ENCODE assay signal across 24 cellular contexts in the genomic region with DNA sequence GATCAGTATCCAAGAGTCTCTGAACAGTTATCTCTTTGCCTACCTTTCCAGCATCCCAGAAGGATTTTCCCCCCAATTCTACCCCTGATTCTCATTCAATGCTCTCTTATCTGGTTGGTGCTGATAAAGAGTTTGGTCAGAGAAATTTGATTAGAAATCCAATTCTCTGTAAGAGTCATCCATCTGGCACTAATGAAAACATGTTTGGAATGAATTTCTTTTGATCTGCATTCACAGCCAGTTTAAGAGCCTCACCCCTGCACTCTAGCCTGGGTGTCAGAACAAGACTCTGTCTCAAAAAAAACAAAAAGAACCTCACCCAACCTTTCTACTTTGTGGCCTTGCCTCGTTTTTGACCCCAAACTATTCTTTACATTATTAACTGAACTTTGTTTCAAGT.
DNase-seq lines count a peak whose midpoint lies in the region; ATAC-seq, FAIRE-seq and TF ChIP-seq lines count a peak whose summit lies in the region.
"Had no signal": no experiment of that assay in that cellular context is flagged by ENCODE, and none has a peak within 500 bp of the region (broad histone marks: within the 10 kb centered on the region; RNA-seq: fewer than 3 reads in every experiment).

No MANE protein-coding gene starts in this region.

- POLR2A ChIA-PET in activated CD8-positive, alpha-beta T cell treated with anti-CD3 and anti-CD28 coated beads for 36 hours (lab: Charles Lee), result interaction anchor here (1.3 kb wide), 1 partner anchor 13 kb away, joined by 3 read pairs; no protein-coding TSS in a partner anchor
- POLR2A ChIA-PET in activated CD8-positive, alpha-beta T cell treated with anti-CD3 and anti-CD28 coated beads, Interleukin-2, amount 10 ng/mL, durations not matched to agents 7 days and 5 days (lab: Charles Lee), result no interaction called here

- no peaks in the 10 kb centered on the region for H3K79me2 ChIP-seq in astrocyte (ENCODE audit: insufficient read depth, low read length)

- H3K4me1 Mint-ChIP-seq in activated CD8-positive, alpha-beta T cell treated with anti-CD3 and anti-CD28 coated beads for 36 hours (ENCODE audit: low read depth), result peaks cover 11% of the 10 kb centered on the region
- peaks cover 26% of the 10 kb centered on the region for H3K4me1 Mint-ChIP-seq in activated CD8-positive, alpha-beta T cell treated with anti-CD3 and anti-CD28 coated beads, Interleukin-2, amount 10 ng/mL, durations not matched to agents 7 days and 5 days (ENCODE audit: low read depth)
- H3K4me1 Mint-ChIP-seq in astrocyte (ENCODE audit: low read depth, unreplicated experiment) (peaks cover 15% of the 10 kb centered on the region), memory B cell (no peaks in the 10 kb centered on the region)
- H3K4me1 Mint-ChIP-seq in activated T-helper 1 cell treated with anti-CD3 and anti-CD28 coated beads, Interleukin-12 subunit alpha, Interleukin-12 subunit beta, Interleukin-2, Interleukin-4 antibody, amounts not matched to agents 30 ng/mL and 10 ng/mL and 1 ng/mL, durations not matched to agents 14 hours and 24 hours and 36 hours (ENCODE audit: low read depth), result peaks cover 8% of the 10 kb centered on the region
- H3K4me1 Mint-ChIP-seq: B cell, IgD-negative memory B cell had no signal

- peaks cover 18% of the 10 kb centered on the region for H3K4me1 ChIP-seq in astrocyte (ENCODE audit: insufficient read depth, low read length)

- no peak for ATAC-seq in activated CD8-positive, alpha-beta T cell treated with anti-CD3 and anti-CD28 coated beads for 36 hours
- no peak for ATAC-seq in activated CD8-positive, alpha-beta T cell treated with anti-CD3 and anti-CD28 coated beads, Interleukin-2, amount 10 ng/mL, durations not matched to agents 7 days and 5 days
- ATAC-seq in memory B cell (ENCODE audit: low read depth) (no peak), GM19463 (IDR thresholded peaks at IDR 0.05; ENCODE audit: unreplicated experiment) (no peak), HG03196 (IDR thresholded peaks at IDR 0.05; ENCODE audit: unreplicated experiment) (no peak)

- no peaks in the 10 kb centered on the region for H3K9me3 ChIP-seq in astrocyte (ENCODE audit: insufficient read depth, low read depth, low read length)
- H3K9me3 ChIP-seq: MG63 had no signal

- no peak overlapping the region for H3K4me3 ChIP-seq in astrocyte (ENCODE audit: insufficient read depth, low read depth, low read length)
- H3K4me3 ChIP-seq: MG63 had no signal

- H3K27me3 Mint-ChIP-seq in activated CD8-positive, alpha-beta T cell treated with anti-CD3 and anti-CD28 coated beads for 36 hours, result no peaks in the 10 kb centered on the region
- no peaks in the 10 kb centered on the region for H3K27me3 Mint-ChIP-seq in activated CD8-positive, alpha-beta T cell treated with anti-CD3 and anti-CD28 coated beads, Interleukin-2, amount 10 ng/mL, durations not matched to agents 7 days and 5 days (ENCODE audit: low read depth)
- no peaks in the 10 kb centered on the region for H3K27me3 Mint-ChIP-seq in astrocyte (ENCODE audit: low read depth, unreplicated experiment)
- no peaks in the 10 kb centered on the region for H3K27me3 Mint-ChIP-seq in memory B cell
- H3K27me3 Mint-ChIP-seq in activated T-helper 1 cell treated with anti-CD3 and anti-CD28 coated beads, Interleukin-12 subunit alpha, Interleukin-12 subunit beta, Interleukin-2, Interleukin-4 antibody, amounts not matched to agents 30 ng/mL and 10 ng/mL and 1 ng/mL, durations not matched to agents 14 hours and 24 hours and 36 hours (ENCODE audit: insufficient read depth), result no peaks in the 10 kb centered on the region
- H3K27me3 Mint-ChIP-seq: B cell; CD8-positive, alpha-beta memory T cell; IgD-negative memory B cell had no signal

- H3K27ac Mint-ChIP-seq in activated CD8-positive, alpha-beta T cell treated with anti-CD3 and anti-CD28 coated beads for 36 hours, result peak overlapping the region; percentile 19
- H3K27ac Mint-ChIP-seq in activated CD8-positive, alpha-beta T cell treated with anti-CD3 and anti-CD28 coated beads, Interleukin-2, amount 10 ng/mL, durations not matched to agents 7 days and 5 days, result no peak overlapping the region
- H3K27ac Mint-ChIP-seq in astrocyte (ENCODE audit: unreplicated experiment) (no peak overlapping the region), memory B cell (peak overlapping the region; percentile 41)
- H3K27ac Mint-ChIP-seq in activated T-helper 1 cell treated with anti-CD3 and anti-CD28 coated beads, Interleukin-12 subunit alpha, Interleukin-12 subunit beta, Interleukin-2, Interleukin-4 antibody, amounts not matched to agents 30 ng/mL and 10 ng/mL and 1 ng/mL, durations not matched to agents 14 hours and 24 hours and 36 hours, result no peak overlapping the region
- H3K27ac Mint-ChIP-seq: B cell, IgD-negative memory B cell had no signal

- H4K20me1 ChIP-seq in astrocyte (ENCODE audit: insufficient read depth, low read length), result no peaks in the 10 kb centered on the region

- H3K4me2 ChIP-seq in astrocyte (ENCODE audit: low read length), result no peak overlapping the region

- FAIRE-seq in astrocyte (lab: Jason Lieb, UNC), result no peak
- FAIRE-seq: D721Med, HTR-8/SVneo had no signal

- no peak for TF ChIP-seq CTCF in activated CD8-positive, alpha-beta T cell treated with anti-CD3 and anti-CD28 coated beads for 36 hours (IDR thresholded peaks at IDR 0.05)
- TF ChIP-seq CTCF in astrocyte (IDR thresholded peaks at IDR 0.05; ENCODE audit: insufficient read depth, low read depth, low read length), result no peak

- H2AFZ ChIP-seq in astrocyte (ENCODE audit: low read depth, low read length), result no peak overlapping the region

- no peak overlapping the region for H3K9ac ChIP-seq in astrocyte (ENCODE audit: low read length)

- no peaks in the 10 kb centered on the region for H3K36me3 ChIP-seq in astrocyte (ENCODE audit: insufficient read depth, low read length)
- H3K36me3 ChIP-seq: MG63 had no signal

- no peak overlapping the region for H3K27ac ChIP-seq in astrocyte (ENCODE audit: low read depth, low read length)

- peaks cover 29% of the 10 kb centered on the region for H3K36me3 Mint-ChIP-seq in activated CD8-positive, alpha-beta T cell treated with anti-CD3 and anti-CD28 coated beads for 36 hours (ENCODE audit: low read depth)
- H3K36me3 Mint-ChIP-seq in activated CD8-positive, alpha-beta T cell treated with anti-CD3 and anti-CD28 coated beads, Interleukin-2, amount 10 ng/mL, durations not matched to agents 7 days and 5 days (ENCODE audit: low read depth), result peaks cover 29% of the 10 kb centered on the region
- peaks cover 31% of the 10 kb centered on the region for H3K36me3 Mint-ChIP-seq in astrocyte (ENCODE audit: low read depth, unreplicated experiment)
- H3K36me3 Mint-ChIP-seq in memory B cell, result peaks cover 25% of the 10 kb centered on the region
- H3K36me3 Mint-ChIP-seq in activated T-helper 1 cell treated with anti-CD3 and anti-CD28 coated beads, Interleukin-12 subunit alpha, Interleukin-12 subunit beta, Interleukin-2, Interleukin-4 antibody, amounts not matched to agents 30 ng/mL and 10 ng/mL and 1 ng/mL, durations not matched to agents 14 hours and 24 hours and 36 hours (ENCODE audit: low read depth), result peaks cover 22% of the 10 kb centered on the region

- intact Hi-C loops in activated CD8-positive, alpha-beta T cell treated with anti-CD3 and anti-CD28 coated beads for 36 hours (cut with micrococcal nuclease), result no loop called here
- intact Hi-C loops in activated T-helper 1 cell treated with anti-CD3 and anti-CD28 coated beads, Interleukin-12 subunit alpha, Interleukin-12 subunit beta, Interleukin-2, Interleukin-4 antibody, amounts not matched to agents 30 ng/mL and 10 ng/mL and 1 ng/mL, durations not matched to agents 14 hours and 24 hours and 36 hours (cut with micrococcal nuclease), result no loop called here

- H3K9me3 Mint-ChIP-seq in activated CD8-positive, alpha-beta T cell treated with anti-CD3 and anti-CD28 coated beads for 36 hours, result no peaks in the 10 kb centered on the region
- no peaks in the 10 kb centered on the region for H3K9me3 Mint-ChIP-seq in activated CD8-positive, alpha-beta T cell treated with anti-CD3 and anti-CD28 coated beads, Interleukin-2, amount 10 ng/mL, durations not matched to agents 7 days and 5 days (ENCODE audit: insufficient read depth)
- H3K9me3 Mint-ChIP-seq in astrocyte (ENCODE audit: unreplicated experiment) (no peaks in the 10 kb centered on the region), memory B cell (no peaks in the 10 kb centered on the region)
- H3K9me3 Mint-ChIP-seq in activated T-helper 1 cell treated with anti-CD3 and anti-CD28 coated beads, Interleukin-12 subunit alpha, Interleukin-12 subunit beta, Interleukin-2, Interleukin-4 antibody, amounts not matched to agents 30 ng/mL and 10 ng/mL and 1 ng/mL, durations not matched to agents 14 hours and 24 hours and 36 hours, result no peaks in the 10 kb centered on the region
- H3K9me3 Mint-ChIP-seq: CD8-positive, alpha-beta memory T cell; IgD-negative memory B cell had no signal

- no peak for DNase-seq in activated CD8-positive, alpha-beta T cell treated with anti-CD3 and anti-CD28 coated beads for 36 hours
- no peak for DNase-seq in activated CD8-positive, alpha-beta T cell treated with anti-CD3 and anti-CD28 coated beads, Interleukin-2, amount 10 ng/mL, durations not matched to agents 7 days and 5 days
- DNase-seq in astrocyte (ENCODE audit: low read depth), result peak; percentile 35
- DNase-seq in memory B cell (ENCODE audit: low spot score in 2 of 2), result no peak
- no peak for DNase-seq in NCI-H1694 treated with DMSO at 0.1 percent for 48 hours (lab: John Stamatoyannopoulos, UW)
- no peak for DNase-seq in activated T-helper 1 cell treated with anti-CD3 and anti-CD28 coated beads, Interleukin-12 subunit alpha, Interleukin-12 subunit beta, Interleukin-2, Interleukin-4 antibody, amounts not matched to agents 30 ng/mL and 10 ng/mL and 1 ng/mL, durations not matched to agents 14 hours and 24 hours and 36 hours (ENCODE audit: low spot score)
- DNase-seq: 8988T; CD8-positive, alpha-beta memory T cell; H7; Karpas-422; MG63; NCI-H1048; NCI-H1436 treated with DMSO at 0.1 percent for 48 hours; NCI-H2081; NCI-H524; NCI-H82; OCI-M1; Right ventricle myocardium superior had no signal

- CTCF ChIA-PET in activated CD8-positive, alpha-beta T cell treated with anti-CD3 and anti-CD28 coated beads for 36 hours (lab: Charles Lee), result no interaction called here
- CTCF ChIA-PET in activated CD8-positive, alpha-beta T cell treated with anti-CD3 and anti-CD28 coated beads, Interleukin-2, amount 10 ng/mL, durations not matched to agents 7 days and 5 days (lab: Charles Lee), result interaction anchor here (0.7 kb wide), 1 partner anchor 13 kb away, joined by 3 read pairs; no protein-coding TSS in a partner anchor

- no peak overlapping the region for H3K4me3 Mint-ChIP-seq in activated CD8-positive, alpha-beta T cell treated with anti-CD3 and anti-CD28 coated beads for 36 hours
- no peak overlapping the region for H3K4me3 Mint-ChIP-seq in activated CD8-positive, alpha-beta T cell treated with anti-CD3 and anti-CD28 coated beads, Interleukin-2, amount 10 ng/mL, durations not matched to agents 7 days and 5 days
- H3K4me3 Mint-ChIP-seq in astrocyte (ENCODE audit: unreplicated experiment) (peak overlapping the region; percentile 62), memory B cell (no peak overlapping the region)
- no peak overlapping the region for H3K4me3 Mint-ChIP-seq in activated T-helper 1 cell treated with anti-CD3 and anti-CD28 coated beads, Interleukin-12 subunit alpha, Interleukin-12 subunit beta, Interleukin-2, Interleukin-4 antibody, amounts not matched to agents 30 ng/mL and 10 ng/mL and 1 ng/mL, durations not matched to agents 14 hours and 24 hours and 36 hours
- H3K4me3 Mint-ChIP-seq: B cell, IgD-negative memory B cell had no signal

- no peaks in the 10 kb centered on the region for H3K27me3 ChIP-seq in astrocyte (ENCODE audit: insufficient read depth, low read length)
- H3K27me3 ChIP-seq: MG63 had no signal

Comparison
In these comparisons a context has a peak if more than half of its experiments do, and no peak if none do; other contexts are left out.
1. H3K27ac Mint-ChIP-seq: peak in activated CD8-positive, alpha-beta T cell treated with anti-CD3 and anti-CD28 coated beads for 36 hours (single experiment) and memory B cell (single experiment); none in activated CD8-positive, alpha-beta T cell treated with anti-CD3 and anti-CD28 coated beads, Interleukin-2, amount 10 ng/mL, durations not matched to agents 7 days and 5 days (single experiment), astrocyte (single experiment) and activated T-helper 1 cell treated with anti-CD3 and anti-CD28 coated beads, Interleukin-12 subunit alpha, Interleukin-12 subunit beta, Interleukin-2, Interleukin-4 antibody, amounts not matched to agents 30 ng/mL and 10 ng/mL and 1 ng/mL, durations not matched to agents 14 hours and 24 hours and 36 hours (single experiment).